ENCODE assay signal across 7 cellular contexts in genomic region chrX:91782825-91783224, GRCh38. TPM values are rescaled to one million over a fixed set of nuclear protein-coding genes. Genes with fewer than 3 reads are reported as not detected.
"Had no signal": no experiment of that assay in that cellular context is flagged by ENCODE, and none has a peak within 500 bp of the region (broad histone marks: within the 10 kb centered on the region; RNA-seq: fewer than 3 reads in every experiment).

No MANE protein-coding gene starts in this region.

RNA-seq across cellular contexts. Expression of gene PCDH11X, which starts 3.6 kb away (rescaled TPM):
- total RNA-seq: endothelial cell of umbilical vein; esophagus mucosa; kidney epithelial cell; naive thymus-derived CD8-positive, alpha-beta T cell; upper lobe of right lung had no signal
- polyA plus RNA-seq: endothelial cell of umbilical vein; heart left ventricle; naive thymus-derived CD8-positive, alpha-beta T cell; SK-N-SH had no signal
